ENCODE assay signal across 1 cellular context in genomic region chr12:104457746-104458644, GRCh38.
A peak's percentile ranks its signal among the peaks of the same experiment; 100 is the strongest.
TF ChIP-seq lines count a peak whose summit lies in the region.

No MANE protein-coding gene starts in this region.

TF ChIP-seq in H1, 55 proteins besides CTCF, POLR2A, EP300 and RAD21 (continued from another document):
- no peak for TF ChIP-seq TAF1 (IDR thresholded peaks at IDR 0.05; ENCODE audit: low read depth, low read length)
- TF ChIP-seq KDM4A (IDR thresholded peaks at IDR 0.05; ENCODE audit: low read depth, low read length, severe bottlenecking) = peak; percentile 46
- TF ChIP-seq CHD1 (IDR thresholded peaks at IDR 0.05; ENCODE audit: low read depth, low read length) = no peak; the same call in 1 of the 2 replicates
- TF ChIP-seq SP4 (IDR thresholded peaks at IDR 0.05; ENCODE audit: low read length) = 0 out of 2 replicates have a peak, but pooled peaks have one; percentile 14
- no peak for TF ChIP-seq CEBPB (IDR thresholded peaks at IDR 0.05; ENCODE audit: low read depth, low read length)
- peak; percentile 32 for TF ChIP-seq RNF2 (IDR thresholded peaks at IDR 0.05; ENCODE audit: borderline replicate concordance, low read depth, low read length, missing control alignments, poor library complexity, severe bottlenecking)
- TF ChIP-seq BRCA1 (IDR thresholded peaks at IDR 0.05; ENCODE audit: low read depth, low read length) = no peak
- no peak for TF ChIP-seq CHD2 (IDR thresholded peaks at IDR 0.05; ENCODE audit: low read length)
- TF ChIP-seq, protein P1, sequence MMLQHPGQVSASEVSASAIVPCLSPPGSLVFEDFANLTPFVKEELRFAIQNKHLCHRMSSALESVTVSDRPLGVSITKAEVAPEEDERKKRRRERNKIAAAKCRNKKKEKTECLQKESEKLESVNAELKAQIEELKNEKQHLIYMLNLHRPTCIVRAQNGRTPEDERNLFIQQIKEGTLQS (IDR thresholded peaks at IDR 0.05; ENCODE audit: insufficient read depth, low read depth, low read length) = no peak
- 0 out of 2 replicates have a peak, but pooled peaks have one; percentile 8 for TF ChIP-seq RBBP5 (IDR thresholded peaks at IDR 0.05; ENCODE audit: borderline replicate concordance, low read depth, low read length)
- no peak for TF ChIP-seq NANOG (IDR thresholded peaks at IDR 0.05; ENCODE audit: insufficient read depth, low read depth, low read length, poor library complexity, severe bottlenecking)
- TF ChIP-seq SAP30 (IDR thresholded peaks at IDR 0.05; ENCODE audit: insufficient read depth, insufficient replicate concordance, low read length) = peak; percentile 13
